In genomic region chr12:111368291-111368683, GRCh38 we compare ENCODE assay signal across 2 cellular contexts.
A peak's percentile ranks its signal among the peaks of the same experiment; 100 is the strongest.
TF ChIP-seq lines count a peak whose summit lies in the region.

No MANE protein-coding gene starts in this region.

TF ChIP-seq in K562, 482 proteins besides CTCF, POLR2A, EP300 and RAD21:
- no peak for TF ChIP-seq ZNF609 (CRISPR knock-in tag; IDR thresholded peaks at IDR 0.05; ENCODE audit: borderline replicate concordance)
- TF ChIP-seq ZBTB7A (IDR thresholded peaks at IDR 0.05; ENCODE audit: borderline replicate concordance, control insufficient read depth, low read depth, low read length) = peak; percentile 12; the same call in 1 of the 2 replicates
- no peak for TF ChIP-seq FOXM1 (IDR thresholded peaks at IDR 0.05; ENCODE audit: low read depth)
- 0 out of 2 replicates have a peak, but pooled peaks have one; percentile 24 for TF ChIP-seq FOXM1 (CRISPR knock-in tag; IDR thresholded peaks at IDR 0.05; ENCODE audit: low read depth)
- TF ChIP-seq, protein P1, sequence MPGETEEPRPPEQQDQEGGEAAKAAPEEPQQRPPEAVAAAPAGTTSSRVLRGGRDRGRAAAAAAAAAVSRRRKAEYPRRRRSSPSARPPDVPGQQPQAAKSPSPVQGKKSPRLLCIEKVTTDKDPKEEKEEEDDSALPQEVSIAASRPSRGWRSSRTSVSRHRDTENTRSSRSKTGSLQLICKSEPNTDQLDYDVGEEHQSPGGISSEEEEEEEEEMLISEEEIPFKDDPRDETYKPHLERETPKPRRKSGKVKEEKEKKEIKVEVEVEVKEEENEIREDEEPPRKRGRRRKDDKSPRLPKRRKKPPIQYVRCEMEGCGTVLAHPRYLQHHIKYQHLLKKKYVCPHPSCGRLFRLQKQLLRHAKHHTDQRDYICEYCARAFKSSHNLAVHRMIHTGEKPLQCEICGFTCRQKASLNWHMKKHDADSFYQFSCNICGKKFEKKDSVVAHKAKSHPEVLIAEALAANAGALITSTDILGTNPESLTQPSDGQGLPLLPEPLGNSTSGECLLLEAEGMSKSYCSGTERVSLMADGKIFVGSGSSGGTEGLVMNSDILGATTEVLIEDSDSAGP (CRISPR knock-in tag; IDR thresholded peaks at IDR 0.05) = 0 out of 2 replicates have a peak, but pooled peaks have one; percentile 46
- TF ChIP-seq GTF2E2 (tag; IDR thresholded peaks at IDR 0.05) = 0 out of 2 replicates have a peak, but pooled peaks have one; percentile 9
- no peak for TF ChIP-seq ZNF165 (CRISPR knock-in tag; IDR thresholded peaks at IDR 0.05; ENCODE audit: borderline replicate concordance)
- no peak for TF ChIP-seq MED1 (CRISPR knock-in tag; IDR thresholded peaks at IDR 0.05; ENCODE audit: borderline replicate concordance)
- TF ChIP-seq SIN3A (IDR thresholded peaks at IDR 0.05; ENCODE audit: borderline replicate concordance in 2 of 2, control insufficient read depth in 1 of 2, low read depth in 2 of 2, low read length in 2 of 2) = peak; percentile 25 to 45; a peak in 2 of 4 replicates
- no peak for TF ChIP-seq BRD4 (IDR thresholded peaks at IDR 0.05)
- TF ChIP-seq ZNF253 (CRISPR knock-in tag; conservative IDR thresholded peaks at IDR 0.05) = no peak
- 0 out of 2 replicates have a peak, but pooled peaks have one; percentile 9 for TF ChIP-seq TFAP4 (CRISPR knock-in tag; IDR thresholded peaks at IDR 0.05; ENCODE audit: borderline replicate concordance)
- no peak for TF ChIP-seq TOE1 (IDR thresholded peaks at IDR 0.05; ENCODE audit: borderline replicate concordance)
- TF ChIP-seq TOE1 (CRISPR knock-in tag; IDR thresholded peaks at IDR 0.05; ENCODE audit: borderline replicate concordance, low read depth) = 0 out of 2 replicates have a peak, but pooled peaks have one; percentile 61
- TF ChIP-seq KLF10 (CRISPR knock-in tag; IDR thresholded peaks at IDR 0.05) = no peak
- no peak for TF ChIP-seq ZNF197 (CRISPR knock-in tag; IDR thresholded peaks at IDR 0.05; ENCODE audit: low read depth)

TF ChIP-seq in HepG2, 621 proteins besides CTCF, POLR2A, EP300 and RAD21:
- TF ChIP-seq PHF8 (CRISPR knock-in tag; IDR thresholded peaks at IDR 0.05) (no peak), ZBTB42 (CRISPR knock-in tag; IDR thresholded peaks at IDR 0.05) (peak; percentile 55; the same call in 1 of the 2 replicates), ZBTB7B (CRISPR knock-in tag; IDR thresholded peaks at IDR 0.05) (0 out of 2 replicates have a peak, but pooled peaks have one; percentile 54), ZNF414 (CRISPR knock-in tag; IDR thresholded peaks at IDR 0.05) (0 out of 2 replicates have a peak, but pooled peaks have one; percentile 9), ZNF30 (CRISPR knock-in tag; IDR thresholded peaks at IDR 0.05) (0 out of 2 replicates have a peak, but pooled peaks have one; percentile 6), ZEB1 (IDR thresholded peaks at IDR 0.05; ENCODE audit: insufficient replicate concordance, low read depth) (no peak), FOXO4 (CRISPR knock-in tag; conservative IDR thresholded peaks at IDR 0.05) (0 out of 2 replicates have a peak, but pooled peaks have one; percentile 59), ZNF598 (CRISPR knock-in tag; IDR thresholded peaks at IDR 0.05; ENCODE audit: borderline replicate concordance) (no peak), ZNF350 (CRISPR knock-in tag; IDR thresholded peaks at IDR 0.05; ENCODE audit: borderline replicate concordance, low read depth) (no peak), NR0B2 (CRISPR knock-in tag; IDR thresholded peaks at IDR 0.05) (0 out of 2 replicates have a peak, but pooled peaks have one; percentile 14), BHLHE40 (IDR thresholded peaks at IDR 0.05; ENCODE audit: low read length) (no peak), ZNF572 (CRISPR knock-in tag; IDR thresholded peaks at IDR 0.05) (0 out of 2 replicates have a peak, but pooled peaks have one; percentile 47), NRL (CRISPR knock-in tag; IDR thresholded peaks at IDR 0.05; ENCODE audit: borderline replicate concordance) (no peak), ZNF251 (CRISPR knock-in tag; IDR thresholded peaks at IDR 0.05) (no peak), ZNF777 (CRISPR knock-in tag; IDR thresholded peaks at IDR 0.05) (no peak)
- TF ChIP-seq, protein P2, sequence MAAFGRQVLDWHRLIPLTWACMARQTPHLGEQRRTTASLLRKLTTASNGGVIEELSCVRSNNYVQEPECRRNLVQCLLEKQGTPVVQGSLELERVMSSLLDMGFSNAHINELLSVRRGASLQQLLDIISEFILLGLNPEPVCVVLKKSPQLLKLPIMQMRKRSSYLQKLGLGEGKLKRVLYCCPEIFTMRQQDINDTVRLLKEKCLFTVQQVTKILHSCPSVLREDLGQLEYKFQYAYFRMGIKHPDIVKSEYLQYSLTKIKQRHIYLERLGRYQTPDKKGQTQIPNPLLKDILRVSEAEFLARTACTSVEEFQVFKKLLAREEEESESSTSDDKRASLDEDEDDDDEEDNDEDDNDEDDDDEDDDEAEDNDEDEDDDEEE (CRISPR knock-in tag; IDR thresholded peaks at IDR 0.05) = 0 out of 2 replicates have a peak, but pooled peaks have one; percentile 32
- TF ChIP-seq, protein P3, sequence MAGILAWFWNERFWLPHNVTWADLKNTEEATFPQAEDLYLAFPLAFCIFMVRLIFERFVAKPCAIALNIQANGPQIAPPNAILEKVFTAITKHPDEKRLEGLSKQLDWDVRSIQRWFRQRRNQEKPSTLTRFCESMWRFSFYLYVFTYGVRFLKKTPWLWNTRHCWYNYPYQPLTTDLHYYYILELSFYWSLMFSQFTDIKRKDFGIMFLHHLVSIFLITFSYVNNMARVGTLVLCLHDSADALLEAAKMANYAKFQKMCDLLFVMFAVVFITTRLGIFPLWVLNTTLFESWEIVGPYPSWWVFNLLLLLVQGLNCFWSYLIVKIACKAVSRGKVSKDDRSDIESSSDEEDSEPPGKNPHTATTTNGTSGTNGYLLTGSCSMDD (CRISPR knock-in tag; IDR thresholded peaks at IDR 0.05) = no peak
